Comparison of ENCODE assay signal across 7 cellular contexts in genomic region chr5:266311-267026, GRCh38. TPM values are rescaled to one million over a fixed set of nuclear protein-coding genes. Genes with fewer than 3 reads are reported as not detected.
DNase-seq lines count a peak whose midpoint lies in the region; ATAC-seq and TF ChIP-seq lines count a peak whose summit lies in the region.
"Not testable (repeated sequence)": the region's sequence is repeated elsewhere in the genome, so short reads cannot be mapped to it uniquely, and the experiment has no call there.

No MANE protein-coding gene starts in this region.

- H3K9me3 Mint-ChIP-seq in IgD-negative memory B cell; activated CD8-positive, alpha-beta T cell treated with anti-CD3 and anti-CD28 coated beads for 36 hours; activated naive CD8-positive, alpha-beta T cell treated with anti-CD3 and anti-CD28 coated beads, Interleukin-2, amount 50 U/mL, for 24 hours: not testable (repeated sequence)

- intact Hi-C loops in activated CD8-positive, alpha-beta T cell treated with anti-CD3 and anti-CD28 coated beads for 36 hours (cut with micrococcal nuclease) = not testable (repeated sequence)

- CTCF ChIA-PET in activated CD8-positive, alpha-beta T cell treated with anti-CD3 and anti-CD28 coated beads for 36 hours (lab: Charles Lee) = not testable (repeated sequence)

- ATAC-seq in activated CD8-positive, alpha-beta T cell treated with anti-CD3 and anti-CD28 coated beads for 36 hours; activated naive CD8-positive, alpha-beta T cell treated with anti-CD3 and anti-CD28 coated beads, Interleukin-2, amount 50 U/mL, for 24 hours: not testable (repeated sequence)

- H3K27ac Mint-ChIP-seq in IgD-negative memory B cell = peak overlapping the region in 2 of 3 donors; percentile 0 to 71
- H3K27ac Mint-ChIP-seq in activated CD8-positive, alpha-beta T cell treated with anti-CD3 and anti-CD28 coated beads for 36 hours = peak overlapping the region; percentile 66
- peak overlapping the region; percentile 67 for H3K27ac Mint-ChIP-seq in activated naive CD8-positive, alpha-beta T cell treated with anti-CD3 and anti-CD28 coated beads, Interleukin-2, amount 50 U/mL, for 24 hours

- H3K36me3 Mint-ChIP-seq in IgD-negative memory B cell = not testable (repeated sequence)
- peaks cover 21% of the 10 kb centered on the region for H3K36me3 Mint-ChIP-seq in activated CD8-positive, alpha-beta T cell treated with anti-CD3 and anti-CD28 coated beads for 36 hours (ENCODE audit: low read depth)
- H3K36me3 Mint-ChIP-seq in activated naive CD8-positive, alpha-beta T cell treated with anti-CD3 and anti-CD28 coated beads, Interleukin-2, amount 50 U/mL, for 24 hours (ENCODE audit: low read depth) = peaks cover 18% of the 10 kb centered on the region

- H3K27me3 Mint-ChIP-seq in IgD-negative memory B cell; activated CD8-positive, alpha-beta T cell treated with anti-CD3 and anti-CD28 coated beads for 36 hours; activated naive CD8-positive, alpha-beta T cell treated with anti-CD3 and anti-CD28 coated beads, Interleukin-2, amount 50 U/mL, for 24 hours: not testable (repeated sequence)

- DNase-seq in ELR (ENCODE audit: low read depth) (peak; percentile 76), epithelial cell of esophagus (ENCODE audit: low read depth) (peak; percentile 13), iris pigment epithelial cell (ENCODE audit: low read depth) (peak; percentile 80), skeletal muscle cell (ENCODE audit: low read depth) (peak; percentile 32)
- peak; percentile 48 for DNase-seq in activated CD8-positive, alpha-beta T cell treated with anti-CD3 and anti-CD28 coated beads for 36 hours
- DNase-seq in activated naive CD8-positive, alpha-beta T cell treated with anti-CD3 and anti-CD28 coated beads, Interleukin-2, amount 50 U/mL, for 24 hours = not testable (repeated sequence)

- not testable (repeated sequence) for H3K4me3 ChIP-seq in epithelial cell of esophagus (ENCODE audit: low read length); skeletal muscle cell (ENCODE audit: low read depth, low read length)

- not testable (repeated sequence) for TF ChIP-seq CTCF in activated CD8-positive, alpha-beta T cell treated with anti-CD3 and anti-CD28 coated beads for 36 hours (IDR thresholded peaks at IDR 0.05); epithelial cell of esophagus (IDR thresholded peaks at IDR 0.05; ENCODE audit: insufficient read depth, low read depth, low read length, missing control alignments)

- POLR2A ChIA-PET in activated CD8-positive, alpha-beta T cell treated with anti-CD3 and anti-CD28 coated beads for 36 hours (lab: Charles Lee) = interaction anchor here (0.6 kb wide), 1 partner anchor 67 kb away, joined by 3 read pairs; no protein-coding TSS in a partner anchor

- H3K4me3 Mint-ChIP-seq in IgD-negative memory B cell = peak overlapping the region in 1 of 4 donors; percentile 76
- not testable (repeated sequence) for H3K4me3 Mint-ChIP-seq in activated CD8-positive, alpha-beta T cell treated with anti-CD3 and anti-CD28 coated beads for 36 hours; activated naive CD8-positive, alpha-beta T cell treated with anti-CD3 and anti-CD28 coated beads, Interleukin-2, amount 50 U/mL, for 24 hours

- H3K4me1 Mint-ChIP-seq in IgD-negative memory B cell = peaks cover 2 to 21% (median 5%) of the 10 kb centered on the region in 3 donors
- H3K4me1 Mint-ChIP-seq in activated CD8-positive, alpha-beta T cell treated with anti-CD3 and anti-CD28 coated beads for 36 hours (ENCODE audit: low read depth) = peaks cover 28% of the 10 kb centered on the region
- H3K4me1 Mint-ChIP-seq in activated naive CD8-positive, alpha-beta T cell treated with anti-CD3 and anti-CD28 coated beads, Interleukin-2, amount 50 U/mL, for 24 hours = peaks cover 25% of the 10 kb centered on the region

RNA-seq across cellular contexts. Expression of gene PDCD6, which starts 5.0 kb away (rescaled TPM):
- 179 TPM for polyA plus RNA-seq in IgD-negative memory B cell
- total RNA-seq in activated CD8-positive, alpha-beta T cell treated with anti-CD3 and anti-CD28 coated beads for 36 hours = 10 to 100 TPM; 87.1 to 92.4 TPM

RNA-seq across cellular contexts. Expression of gene SDHA, which starts 48.3 kb away (rescaled TPM):
- polyA plus RNA-seq in IgD-negative memory B cell = 177 TPM
- total RNA-seq in activated CD8-positive, alpha-beta T cell treated with anti-CD3 and anti-CD28 coated beads for 36 hours = 100 to 1,000 TPM; 141 to 149 TPM

RNA-seq across cellular contexts. Expression of gene CCDC127, which starts 48.5 kb away (rescaled TPM):
- polyA plus RNA-seq in IgD-negative memory B cell = 5.1 TPM
- total RNA-seq in activated CD8-positive, alpha-beta T cell treated with anti-CD3 and anti-CD28 coated beads for 36 hours = 1 to 10 TPM; 4.2 to 4.3 TPM

RNA-seq across cellular contexts. Expression of gene AHRR, which starts 55.0 kb away (rescaled TPM):
- polyA plus RNA-seq in IgD-negative memory B cell = 0.05 TPM
- 10 to 100 TPM; 26.3 to 27.9 TPM for total RNA-seq in activated CD8-positive, alpha-beta T cell treated with anti-CD3 and anti-CD28 coated beads for 36 hours
